ENCODE assay signal across 1 cellular context in the genomic region with DNA sequence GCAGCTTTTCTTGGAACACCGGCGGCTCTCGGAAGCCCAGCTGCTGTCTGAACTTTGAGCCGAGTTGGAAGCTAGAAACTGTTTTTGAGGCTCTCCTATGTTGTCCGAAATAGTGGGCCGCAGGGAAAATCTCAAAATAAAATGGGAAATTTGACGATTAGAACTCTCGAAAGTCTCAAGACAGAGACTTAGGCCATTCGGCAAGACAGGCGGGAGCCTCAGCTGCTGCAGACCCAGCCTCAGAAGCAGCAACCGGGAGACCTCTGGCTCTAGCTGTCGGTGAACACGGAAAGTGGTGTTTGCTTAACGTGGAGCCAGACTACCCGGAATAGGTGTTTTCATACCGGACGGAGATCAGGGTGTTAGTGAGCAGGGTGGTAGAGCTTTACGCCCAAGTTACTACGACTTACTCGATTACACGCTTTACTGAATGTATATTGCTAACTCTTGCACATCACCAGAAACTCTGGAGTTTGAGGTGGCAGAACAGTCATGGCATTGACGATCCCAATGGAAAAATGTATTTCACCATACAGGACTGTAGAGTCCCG.
A peak's percentile ranks its signal among the peaks of the same experiment; 100 is the strongest.
TF ChIP-seq lines count a peak whose summit lies in the region.

No MANE protein-coding gene starts in this region.

TF ChIP-seq in H1, 55 proteins besides CTCF, POLR2A, EP300 and RAD21:
- TF ChIP-seq RXRA (IDR thresholded peaks at IDR 0.05; ENCODE audit: insufficient read depth, low read depth, low read length): no peak
- TF ChIP-seq ASH2L (IDR thresholded peaks at IDR 0.05; ENCODE audit: low read length): peak; percentile 14
- TF ChIP-seq SAP30 (IDR thresholded peaks at IDR 0.05; ENCODE audit: insufficient read depth, insufficient replicate concordance, low read length): peak; percentile 37
- TF ChIP-seq, protein P1, sequence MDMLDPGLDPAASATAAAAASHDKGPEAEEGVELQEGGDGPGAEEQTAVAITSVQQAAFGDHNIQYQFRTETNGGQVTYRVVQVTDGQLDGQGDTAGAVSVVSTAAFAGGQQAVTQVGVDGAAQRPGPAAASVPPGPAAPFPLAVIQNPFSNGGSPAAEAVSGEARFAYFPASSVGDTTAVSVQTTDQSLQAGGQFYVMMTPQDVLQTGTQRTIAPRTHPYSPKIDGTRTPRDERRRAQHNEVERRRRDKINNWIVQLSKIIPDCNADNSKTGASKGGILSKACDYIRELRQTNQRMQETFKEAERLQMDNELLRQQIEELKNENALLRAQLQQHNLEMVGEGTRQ (IDR thresholded peaks at IDR 0.05; ENCODE audit: low read length): no peak
- TF ChIP-seq SIN3A (conservative IDR thresholded peaks at IDR 0.05 in 1 of 2, IDR thresholded peaks at IDR 0.05 in 1 of 2; ENCODE audit: low read depth in 1 of 2, low read length in 2 of 2): peak in 1 of 2 experiments; percentile 48; a peak in 3 of 4 replicates
- 0 out of 2 replicates have a peak, but pooled peaks have one; percentile 13 for TF ChIP-seq SP4 (IDR thresholded peaks at IDR 0.05; ENCODE audit: low read length)
